Comparison of ENCODE assay signal across 12 cellular contexts in the genomic region with DNA sequence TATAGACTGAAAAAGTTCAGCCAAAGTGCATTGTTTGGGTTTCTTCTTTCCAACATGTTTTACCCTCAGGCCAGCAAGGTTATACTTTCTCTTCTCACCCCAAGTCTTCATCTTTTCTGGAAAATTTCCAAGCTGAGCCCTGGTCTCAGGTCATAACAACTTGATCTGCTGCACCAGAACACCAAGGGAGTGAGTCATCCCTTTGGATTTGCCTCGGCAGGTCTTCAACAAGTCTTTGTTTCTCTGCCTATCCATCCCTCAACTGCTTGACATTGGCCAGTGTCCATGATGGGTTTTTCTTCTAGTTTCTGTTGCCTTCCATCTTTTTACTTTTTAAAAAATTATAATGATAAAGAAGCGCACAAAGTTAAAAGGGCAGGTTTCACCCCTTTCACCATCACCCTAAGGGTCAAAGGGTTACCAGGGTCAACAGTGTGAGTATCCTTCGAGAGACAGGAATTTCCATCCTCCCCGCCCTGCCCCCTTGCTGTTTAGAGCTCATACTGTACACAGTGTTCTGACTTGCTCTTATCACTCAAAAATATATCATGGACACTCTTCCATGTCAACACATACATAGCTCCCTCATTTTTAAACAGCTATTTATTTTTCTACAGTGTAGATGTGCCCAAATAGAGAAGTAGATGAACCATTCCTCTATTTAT. TPM values are rescaled to one million over a fixed set of nuclear protein-coding genes. Genes with fewer than 3 reads are reported as not detected.
DNase-seq lines count a peak whose midpoint lies in the region; ATAC-seq and TF ChIP-seq lines count a peak whose summit lies in the region.
"Had no signal": no experiment of that assay in that cellular context is flagged by ENCODE, and none has a peak within 500 bp of the region (broad histone marks: within the 10 kb centered on the region; RNA-seq: fewer than 3 reads in every experiment).

No MANE protein-coding gene starts in this region.

- H3K4me1 Mint-ChIP-seq in activated T-helper 17 cell treated with anti-CD3 and anti-CD28 coated beads, Interleukin-2, amount 50 U/mL, for 72 hours, result no peaks in the 10 kb centered on the region

- H3K27me3 ChIP-seq in PC-9 (ENCODE audit: insufficient read depth, low read depth), result no peaks in the 10 kb centered on the region

- H2AFZ ChIP-seq in PC-9, result no peak overlapping the region

- H3K9me3 ChIP-seq in PC-9 (ENCODE audit: insufficient read depth, low read depth), result no peaks in the 10 kb centered on the region; the same call in 1 of the 2 replicates

- H3K9me2 ChIP-seq in PC-9 (ENCODE audit: insufficient read depth), result no peaks in the 10 kb centered on the region

- H3K4me1 ChIP-seq in PC-9 (replicated peaks; ENCODE audit: insufficient read depth), result peaks cover 54% of the 10 kb centered on the region

- peaks cover 7% of the 10 kb centered on the region for H3K79me2 ChIP-seq in PC-9 (ENCODE audit: low read depth)

- ATAC-seq in activated T-helper 17 cell treated with anti-CD3 and anti-CD28 coated beads, Interleukin-2, amount 50 U/mL, for 72 hours (replicated peaks), result no peak
- ATAC-seq: activated naive CD8-positive, alpha-beta T cell treated with anti-CD3 and anti-CD28 coated beads, Interleukin-2, amount 50 U/mL, for 24 hours had no signal

- no peak overlapping the region for H3K4me3 ChIP-seq in PC-9
- H3K4me3 ChIP-seq in fibroblast of pulmonary artery (replicated peaks; ENCODE audit: low read depth, low read length), result no peak overlapping the region
- H3K4me3 ChIP-seq in retinal pigment epithelial cell (ENCODE audit: low read length), result no peak overlapping the region

- H3K4me3 Mint-ChIP-seq in activated T-helper 17 cell treated with anti-CD3 and anti-CD28 coated beads, Interleukin-2, amount 50 U/mL, for 72 hours, result no peak overlapping the region
- H3K4me3 Mint-ChIP-seq: activated naive CD8-positive, alpha-beta T cell treated with anti-CD3 and anti-CD28 coated beads, Interleukin-2, amount 50 U/mL, for 24 hours had no signal

- no peaks in the 10 kb centered on the region for H3K36me3 Mint-ChIP-seq in activated T-helper 17 cell treated with anti-CD3 and anti-CD28 coated beads, Interleukin-2, amount 50 U/mL, for 72 hours (ENCODE audit: low read depth)

- POLR2A ChIA-PET in PC-9 (lab: Charles Lee; ENCODE audit: unreplicated experiment), result interaction anchor here (0.5 to 0.6 kb wide), 4 partner anchors 50 to 465 kb away, joined by 3 to 12 read pairs (median 6); no protein-coding TSS in a partner anchor

- peak overlapping the region; percentile 53 for H3K27ac ChIP-seq in PC-9
- H3K27ac ChIP-seq: HL-60 had no signal

- peak; percentile 59 for DNase-seq in H4 (ENCODE audit: low spot score)
- DNase-seq in PC-9, result peak; percentile 73 to 92
- peak; percentile 60 for DNase-seq in fibroblast of pulmonary artery (ENCODE audit: low read depth)
- peak; percentile 80 for DNase-seq in retinal pigment epithelial cell (ENCODE audit: low read depth)
- DNase-seq in stimulated activated CD8-positive, alpha-beta memory T cell treated with anti-CD3 and anti-CD28 coated beads, Interleukin-4, amount 100 ng/mL, for 48 hours, result no peak
- no peak for DNase-seq in SHP77 treated with DMSO at 0.1 percent for 48 hours (lab: John Stamatoyannopoulos, UW)
- DNase-seq: activated CD4-positive, alpha-beta T cell treated with anti-CD3 and anti-CD28 coated beads, Interleukin-2, amount 50 U/mL, for 4 hours; activated naive CD8-positive, alpha-beta T cell treated with anti-CD3 and anti-CD28 coated beads, Interleukin-2, amount 50 U/mL, for 24 hours; DND-41; NCI-H2029 had no signal

- no peaks in the 10 kb centered on the region for H3K9me3 Mint-ChIP-seq in activated T-helper 17 cell treated with anti-CD3 and anti-CD28 coated beads, Interleukin-2, amount 50 U/mL, for 72 hours
- H3K9me3 Mint-ChIP-seq: activated naive CD8-positive, alpha-beta T cell treated with anti-CD3 and anti-CD28 coated beads, Interleukin-2, amount 50 U/mL, for 24 hours had no signal

- CTCF ChIA-PET in PC-9 (lab: Charles Lee), result no interaction called here

- peak overlapping the region; percentile 17 for H3K4me2 ChIP-seq in PC-9

- no peak for TF ChIP-seq CTCF in PC-9 (conservative IDR thresholded peaks at IDR 0.05)
- TF ChIP-seq CTCF in fibroblast of pulmonary artery (IDR thresholded peaks at IDR 0.05; ENCODE audit: low read length, missing control alignments), result no peak
- no peak for TF ChIP-seq CTCF in retinal pigment epithelial cell (conservative IDR thresholded peaks at IDR 0.05; ENCODE audit: low read depth, low read length)

- BruUV-seq in PC-9 (replicated peaks; lab: Mats Ljungman, UMichigan), result no TSS peak

- no peaks in the 10 kb centered on the region for H3K36me3 ChIP-seq in PC-9 (ENCODE audit: low read depth)

- no peaks in the 10 kb centered on the region for H4K20me1 ChIP-seq in PC-9 (ENCODE audit: insufficient read depth)

- H3F3A ChIP-seq in PC-9 (ENCODE audit: insufficient read depth, low read depth), result peaks cover 20% of the 10 kb centered on the region

- H3K27ac Mint-ChIP-seq in activated T-helper 17 cell treated with anti-CD3 and anti-CD28 coated beads, Interleukin-2, amount 50 U/mL, for 72 hours, result no peak overlapping the region
- H3K27ac Mint-ChIP-seq: activated naive CD8-positive, alpha-beta T cell treated with anti-CD3 and anti-CD28 coated beads, Interleukin-2, amount 50 U/mL, for 24 hours had no signal

- no peaks in the 10 kb centered on the region for H3K27me3 Mint-ChIP-seq in activated T-helper 17 cell treated with anti-CD3 and anti-CD28 coated beads, Interleukin-2, amount 50 U/mL, for 72 hours

- intact Hi-C loops in PC-9 (cut with micrococcal nuclease; ENCODE audit: unreplicated experiment), result loop anchor here (1.0 to 5.0 kb wide), 3 partner anchors 41 to 258 kb away; no protein-coding TSS in a partner anchor

RNA-seq across cellular contexts. Expression of gene SPATS2L, which starts 5.7 kb away (rescaled TPM):
- total RNA-seq in H4 (2014; rRNA removed; shearing (Covaris generic)), result 55.5 and 68.1 TPM in 2 replicates
- total RNA-seq in PC-9 (2021), result 189 and 199 TPM in 2 replicates
- total RNA-seq in activated T-helper 17 cell treated with anti-CD3 and anti-CD28 coated beads, Interleukin-2, amount 50 U/mL, for 72 hours, result 10 to 100 TPM in 1 of 2 donors, 1 to 10 TPM in 1; 9.7 to 54.4 TPM

Comparison
In these comparisons a context has a peak if more than half of its experiments do, and no peak if none do; other contexts are left out.
1. DNase-seq: peak in H4 (single experiment), PC-9 (2 of 2), fibroblast of pulmonary artery (single experiment) and retinal pigment epithelial cell (single experiment); none in stimulated activated CD8-positive, alpha-beta memory T cell treated with anti-CD3 and anti-CD28 coated beads, Interleukin-4, amount 100 ng/mL, for 48 hours (single experiment) and SHP77 treated with DMSO at 0.1 percent for 48 hours (single experiment).